In the genomic region with DNA sequence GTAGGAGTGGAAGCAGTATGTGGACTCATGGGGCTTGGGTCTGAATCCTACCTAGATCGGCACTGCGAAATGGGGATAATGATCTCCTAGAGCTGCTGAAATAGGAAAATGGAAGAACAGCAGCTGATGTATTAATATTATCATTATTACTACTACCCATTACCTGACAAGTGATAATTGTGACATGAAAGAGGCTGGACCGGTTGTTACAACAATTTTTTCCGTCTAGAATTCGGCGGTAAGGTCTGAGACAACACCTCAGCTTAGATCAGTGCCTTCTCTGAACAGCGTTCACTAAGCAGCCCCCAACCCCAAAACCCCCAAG, we compare ENCODE assay signal across 8 cellular contexts. TPM values are rescaled to one million over a fixed set of nuclear protein-coding genes. Genes with fewer than 3 reads are reported as not detected.
DNase-seq lines count a peak whose midpoint lies in the region; TF ChIP-seq lines count a peak whose summit lies in the region.
"Not testable (repeated sequence)": the region's sequence is repeated elsewhere in the genome, so short reads cannot be mapped to it uniquely, and the experiment has no call there.

No MANE protein-coding gene starts in this region.

- H3K27ac ChIP-seq in SJSA1 = not testable (repeated sequence)
- H3K27ac ChIP-seq in adrenal gland (peak overlapping the region in 4 of 5 donors; percentile 91 to 92 (median 92)), esophagus (ENCODE audit: low read depth in 2 of 2, low read length in 1 of 2) (peak overlapping the region; percentile 94 to 98), ovary (peak overlapping the region in 1 of 2 donors; percentile 78), thyroid gland (peak overlapping the region; percentile 88 to 98 (median 95))

- not testable (repeated sequence) for H3K36me3 ChIP-seq in SJSA1; adrenal gland (replicated peaks in 1 of 2); esophagus (ENCODE audit: control insufficient read depth in 2 of 2, insufficient read depth in 2 of 2, low read length in 1 of 2); ovary; thyroid gland

- peak overlapping the region; percentile 85 to 98 (median 94) for H3K4me3 Mint-ChIP-seq in IgD-negative memory B cell

- not testable (repeated sequence) for H3K9me3 Mint-ChIP-seq in IgD-negative memory B cell

- not testable (repeated sequence) for TF ChIP-seq EP300 in ovary (IDR thresholded peaks at IDR 0.05)

- H3K9me3 ChIP-seq in SJSA1 (replicated peaks); adrenal gland (replicated peaks in 1 of 3); esophagus (ENCODE audit: control insufficient read depth in 2 of 2, insufficient read depth in 1 of 2, low read depth in 1 of 2, low read length in 1 of 2); ovary; thyroid gland: not testable (repeated sequence)

- H3K27me3 ChIP-seq in SJSA1 (replicated peaks); adrenal gland; esophagus (ENCODE audit: control insufficient read depth in 1 of 2, insufficient read depth in 2 of 2, low read length in 2 of 2); ovary; thyroid gland: not testable (repeated sequence)

- in situ Hi-C loops in Caki2 (cut with HindIII; ENCODE audit: low pct_unique_long_range_greater_than_20kb, low sequenced_read_pairs) = not testable (repeated sequence)

- peak; percentile 32 for DNase-seq in Caki2 (ENCODE audit: low read depth)
- peak in 1 of 2 experiments; percentile 54 for DNase-seq in SJSA1 (ENCODE audit: low read depth in 1 of 2, low spot score in 2 of 2)
- not testable (repeated sequence) for DNase-seq in adrenal gland, ovary, thyroid gland
- peak; percentile 88 for DNase-seq in left kidney (ENCODE audit: low read depth, low spot score)

- H3K36me3 Mint-ChIP-seq in IgD-negative memory B cell = not testable (repeated sequence)

- not testable (repeated sequence) for TF ChIP-seq POLR2A in adrenal gland (IDR thresholded peaks at IDR 0.05); ovary (IDR thresholded peaks at IDR 0.05); thyroid gland (IDR thresholded peaks at IDR 0.05)

- 1 to 2% (median 1%) methylated on average over 7 of the region's 7 CpGs for WGBS in adrenal gland, 4 donors
- WGBS in esophagus, 2 donors = 2% methylated on average over 7 of the region's 7 CpGs
- WGBS in ovary, 3 donors = 1 to 6% (median 2%) methylated on average over 7 of the region's 7 CpGs
- 1 to 2% methylated on average over 7 of the region's 7 CpGs for WGBS in thyroid gland, 2 donors

- peak overlapping the region; percentile 68 to 97 (median 90) for H3K27ac Mint-ChIP-seq in IgD-negative memory B cell

- intact Hi-C loops in adrenal gland (cut with DNase I); ovary (cut with DNase I); thyroid gland (cut with DNase I): not testable (repeated sequence)

- not testable (repeated sequence) for H3K27me3 Mint-ChIP-seq in IgD-negative memory B cell

- H3K4me1 Mint-ChIP-seq in IgD-negative memory B cell = peaks cover 19 to 21% (median 21%) of the 10 kb centered on the region in 3 donors

- not testable (repeated sequence) for H3K4me1 ChIP-seq in SJSA1 (replicated peaks); esophagus (ENCODE audit: control insufficient read depth in 2 of 2, insufficient read depth in 2 of 2, low read length in 1 of 2); ovary (ENCODE audit: insufficient read depth); thyroid gland
- H3K4me1 ChIP-seq in adrenal gland (replicated peaks in 1 of 2) = peaks cover 4 to 13% of the 10 kb centered on the region in 2 donors

- TF ChIP-seq CTCF in adrenal gland (IDR thresholded peaks at IDR 0.05); ovary (IDR thresholded peaks at IDR 0.05); thyroid gland (IDR thresholded peaks at IDR 0.05): not testable (repeated sequence)

- peak overlapping the region; percentile 66 for H3K4me3 ChIP-seq in SJSA1
- H3K4me3 ChIP-seq in adrenal gland = peak overlapping the region; percentile 74 to 97 (median 76)
- peak overlapping the region; percentile 90 to 100 for H3K4me3 ChIP-seq in esophagus (ENCODE audit: low read depth in 1 of 2, low read length in 2 of 2)
- peak overlapping the region; percentile 66 for H3K4me3 ChIP-seq in ovary
- H3K4me3 ChIP-seq in thyroid gland (replicated peaks in 1 of 3) = peak overlapping the region; percentile 84 to 99 (median 99)

RNA-seq across cellular contexts. Expression of a gene that starts 0.5 kb away (rescaled TPM):
- 89.3 and 101 TPM in 2 replicates for total RNA-seq in Caki2 (2014; rRNA removed; shearing (Covaris generic); ENCODE audit: low replicate concordance)
- 31.7 TPM for polyA plus RNA-seq in IgD-negative memory B cell
- total RNA-seq in SJSA1 (2014; rRNA removed; shearing (Covaris generic)) = 60.8 and 75.9 TPM in 2 replicates
- 10 to 100 TPM; 45.0 to 81.5 (median 72.7) TPM for total RNA-seq in adrenal gland
- 10 to 100 TPM; 38.9 to 68.7 (median 57.7) TPM for polyA plus RNA-seq in adrenal gland
- 10 to 100 TPM; 32.4 to 35.3 TPM for polyA plus RNA-seq in esophagus
- 10 to 100 TPM; 37.5 to 69.3 (median 62.3) TPM for total RNA-seq in ovary
- polyA plus RNA-seq in ovary = 10 to 100 TPM; 36.9 to 58.6 TPM
- 100 to 1,000 TPM in 2 of 4 donors, 10 to 100 TPM in 2; 80.5 to 172 (median 117) TPM for total RNA-seq in thyroid gland

RNA-seq across cellular contexts. Expression of a gene that starts 37.0 kb away (rescaled TPM):
- total RNA-seq in Caki2 (2014; rRNA removed; shearing (Covaris generic); ENCODE audit: low replicate concordance) = 8.5 and 21.0 TPM in 2 replicates
- polyA plus RNA-seq in IgD-negative memory B cell = 3.3 TPM
- total RNA-seq in SJSA1 (2014; rRNA removed; shearing (Covaris generic)) = 7.3 and 14.9 TPM in 2 replicates
- 100 to 1,000 TPM in 1 of 8 donors, 10 to 100 TPM in 7; 23.9 to 114 (median 51.4) TPM for total RNA-seq in adrenal gland
- polyA plus RNA-seq in adrenal gland = 100 to 1,000 TPM in 2 of 3 donors, 10 to 100 TPM in 1; 44.8 to 534 (median 260) TPM
- 100 to 1,000 TPM in 1 of 2 donors, 10 to 100 TPM in 1; 44.0 to 104 TPM for polyA plus RNA-seq in esophagus
- 100 to 1,000 TPM in 5 of 7 donors, 10 to 100 TPM in 2; 38.6 to 165 (median 142) TPM for total RNA-seq in ovary
- 100 to 1,000 TPM; 104 to 120 TPM for polyA plus RNA-seq in ovary
- 10 to 100 TPM; 42.9 to 96.4 (median 60.9) TPM for total RNA-seq in thyroid gland
